25 cellular contexts compared by ENCODE assay signal in the genomic region with DNA sequence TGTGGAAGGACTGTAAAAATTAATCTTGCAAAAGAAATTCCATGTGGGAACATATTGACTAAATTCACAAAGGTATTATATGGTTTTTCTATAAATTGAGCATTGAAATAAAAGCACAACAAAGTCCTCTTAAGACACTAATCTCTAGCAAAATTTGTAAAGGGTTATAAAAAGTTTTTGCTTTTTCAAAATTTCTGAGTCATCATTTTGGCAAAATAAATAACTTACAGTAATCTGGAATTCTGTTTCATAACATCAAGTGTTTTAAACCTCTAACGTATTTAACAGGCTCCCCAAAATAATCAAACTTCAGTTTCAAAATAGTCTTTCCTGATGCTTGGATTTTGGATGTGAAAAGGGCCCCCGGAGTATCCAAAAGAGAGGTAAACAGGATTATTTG.
"Had no signal": no experiment of that assay in that cellular context is flagged by ENCODE, and none has a peak within 500 bp of the region (broad histone marks: within the 10 kb centered on the region; RNA-seq: fewer than 3 reads in every experiment).

No MANE protein-coding gene starts in this region.

- FAIRE-seq: astrocyte, TTC549 had no signal

- H3K4me1 ChIP-seq: foreskin keratinocyte, heart right ventricle, left lung, lower lobe of right lung, parathyroid adenoma, psoas muscle, suprapubic skin, tibial artery, upper lobe of right lung had no signal

- H3K4me3 ChIP-seq: heart right ventricle, left lung, lower lobe of right lung, psoas muscle, suprapubic skin, tibial artery, upper lobe of right lung had no signal

- DNase-seq: activated CD4-positive, alpha-beta T cell treated with anti-CD3 and anti-CD28 coated beads for 48 hours; activated CD4-positive, alpha-beta T cell treated with anti-CD3 and anti-CD28 coated beads, Interleukin-2, amount 50 U/mL, for 48 hours; activated CD8-positive, alpha-beta memory T cell treated with anti-CD3 and anti-CD28 coated beads for 24 hours; activated effector memory CD4-positive, alpha-beta T cell treated with anti-CD3 and anti-CD28 coated beads, Interleukin-2, amount 50 U/mL, for 16 hours; activated naive CD4-positive, alpha-beta T cell treated with anti-CD3 and anti-CD28 coated beads, Interleukin-2, amount 10 ng/mL, durations not matched to agents 7 days and 5 days; activated naive CD8-positive, alpha-beta T cell treated with anti-CD3 and anti-CD28 coated beads, Interleukin-2, amount 10 ng/mL, durations not matched to agents 7 days and 5 days; amniotic stem cell; foreskin keratinocyte; heart right ventricle; left lung; lower lobe of right lung; mesenchymal stem cell; naive thymus-derived CD8-positive, alpha-beta T cell; nucleus accumbens; psoas muscle; stimulated activated naive CD4-positive, alpha-beta T cell; T-helper 9 cell; tibial artery; upper lobe of right lung; WERI-Rb-1 had no signal

- H3K27ac ChIP-seq: foreskin keratinocyte, heart right ventricle, left lung, lower lobe of right lung, parathyroid adenoma, psoas muscle, suprapubic skin, tibial artery, upper lobe of right lung, WERI-Rb-1 had no signal

- ATAC-seq: activated CD4-positive, CD25-positive, alpha-beta regulatory T cell treated with anti-CD3 and anti-CD28 coated beads, Interleukin-2, amount 50 U/mL, for 24 hours; foreskin keratinocyte; heart right ventricle; left lung; lower lobe of right lung; naive thymus-derived CD8-positive, alpha-beta T cell; psoas muscle; upper lobe of right lung had no signal
